3 cellular contexts compared by ENCODE assay signal in the genomic region with DNA sequence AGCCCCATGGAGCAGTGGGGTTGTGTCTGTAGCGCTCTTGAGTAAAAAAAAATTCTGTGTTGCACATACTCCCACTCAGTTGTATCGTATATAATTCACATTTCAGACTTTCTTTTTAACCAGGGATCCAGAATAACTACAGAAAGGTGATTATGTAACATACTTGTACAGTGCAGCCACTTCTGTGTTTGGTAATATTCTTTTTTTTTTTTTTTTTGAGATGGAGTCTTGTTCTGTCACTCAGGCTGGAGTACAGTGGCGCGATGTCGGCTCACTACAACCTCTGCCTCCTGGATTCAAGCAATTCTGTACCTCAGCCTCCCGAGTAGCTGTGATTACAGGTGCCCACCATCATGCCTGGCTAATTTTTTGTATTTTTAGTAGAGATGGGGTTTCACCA.
"Had no signal": no experiment of that assay in that cellular context is flagged by ENCODE, and none has a peak within 500 bp of the region (broad histone marks: within the 10 kb centered on the region; RNA-seq: fewer than 3 reads in every experiment).

No MANE protein-coding gene starts in this region.

- DNase-seq: GDM1, GF-D8 had no signal

- ATAC-seq: GM12878 had no signal

- H3K4me3 ChIP-seq: GM12878 had no signal
